Comparison of ENCODE assay signal across 1 cellular context in the genomic region with DNA sequence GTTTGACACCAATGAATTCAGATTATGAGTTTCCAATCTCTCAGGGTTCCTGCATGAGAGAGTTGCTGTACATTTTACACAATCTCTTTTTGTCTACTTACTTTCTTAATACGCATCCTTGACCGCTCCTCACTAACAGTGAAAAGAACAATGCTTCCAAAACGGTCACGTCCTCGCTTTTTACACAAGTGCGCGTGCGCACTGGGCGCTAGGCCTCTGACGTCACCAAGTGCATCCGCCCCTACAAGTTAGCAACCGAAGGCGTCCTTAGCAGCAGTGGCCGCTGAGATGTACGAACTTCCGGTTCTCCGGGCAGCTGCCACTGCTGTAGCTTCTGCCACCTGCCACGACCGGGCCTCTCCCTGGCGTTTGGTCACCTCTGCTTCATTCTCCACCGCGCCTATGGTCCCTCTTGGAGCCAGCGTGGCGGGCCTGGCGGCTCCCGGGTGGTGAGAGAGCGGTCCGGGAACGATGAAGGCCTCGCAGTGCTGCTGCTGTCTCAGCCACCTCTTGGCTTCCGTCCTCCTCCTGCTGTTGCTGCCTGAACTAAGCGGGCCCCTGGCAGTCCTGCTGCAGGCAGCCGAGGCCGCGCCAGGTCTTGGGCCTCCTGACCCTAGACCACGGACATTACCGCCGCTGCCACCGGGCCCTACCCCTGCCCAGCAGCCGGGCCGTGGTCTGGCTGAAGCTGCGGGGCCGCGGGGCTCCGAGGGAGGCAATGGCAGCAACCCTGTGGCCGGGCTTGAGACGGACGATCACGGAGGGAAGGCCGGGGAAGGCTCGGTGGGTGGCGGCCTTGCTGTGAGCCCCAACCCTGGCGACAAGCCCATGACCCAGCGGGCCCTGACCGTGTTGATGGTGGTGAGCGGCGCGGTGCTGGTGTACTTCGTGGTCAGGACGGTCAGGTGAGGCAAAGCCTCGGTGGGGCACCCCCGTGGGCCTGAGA.
TF ChIP-seq lines count a peak whose summit lies in the region.

A gene (plus strand): TSS at position 315 of the 946 bp plus-strand sequence. CDS start 157 bp downstream, at position 472.

TF ChIP-seq in GM23338, 12 proteins besides CTCF, POLR2A, EP300 and RAD21 (continued from another document):
- TF ChIP-seq, protein P1, sequence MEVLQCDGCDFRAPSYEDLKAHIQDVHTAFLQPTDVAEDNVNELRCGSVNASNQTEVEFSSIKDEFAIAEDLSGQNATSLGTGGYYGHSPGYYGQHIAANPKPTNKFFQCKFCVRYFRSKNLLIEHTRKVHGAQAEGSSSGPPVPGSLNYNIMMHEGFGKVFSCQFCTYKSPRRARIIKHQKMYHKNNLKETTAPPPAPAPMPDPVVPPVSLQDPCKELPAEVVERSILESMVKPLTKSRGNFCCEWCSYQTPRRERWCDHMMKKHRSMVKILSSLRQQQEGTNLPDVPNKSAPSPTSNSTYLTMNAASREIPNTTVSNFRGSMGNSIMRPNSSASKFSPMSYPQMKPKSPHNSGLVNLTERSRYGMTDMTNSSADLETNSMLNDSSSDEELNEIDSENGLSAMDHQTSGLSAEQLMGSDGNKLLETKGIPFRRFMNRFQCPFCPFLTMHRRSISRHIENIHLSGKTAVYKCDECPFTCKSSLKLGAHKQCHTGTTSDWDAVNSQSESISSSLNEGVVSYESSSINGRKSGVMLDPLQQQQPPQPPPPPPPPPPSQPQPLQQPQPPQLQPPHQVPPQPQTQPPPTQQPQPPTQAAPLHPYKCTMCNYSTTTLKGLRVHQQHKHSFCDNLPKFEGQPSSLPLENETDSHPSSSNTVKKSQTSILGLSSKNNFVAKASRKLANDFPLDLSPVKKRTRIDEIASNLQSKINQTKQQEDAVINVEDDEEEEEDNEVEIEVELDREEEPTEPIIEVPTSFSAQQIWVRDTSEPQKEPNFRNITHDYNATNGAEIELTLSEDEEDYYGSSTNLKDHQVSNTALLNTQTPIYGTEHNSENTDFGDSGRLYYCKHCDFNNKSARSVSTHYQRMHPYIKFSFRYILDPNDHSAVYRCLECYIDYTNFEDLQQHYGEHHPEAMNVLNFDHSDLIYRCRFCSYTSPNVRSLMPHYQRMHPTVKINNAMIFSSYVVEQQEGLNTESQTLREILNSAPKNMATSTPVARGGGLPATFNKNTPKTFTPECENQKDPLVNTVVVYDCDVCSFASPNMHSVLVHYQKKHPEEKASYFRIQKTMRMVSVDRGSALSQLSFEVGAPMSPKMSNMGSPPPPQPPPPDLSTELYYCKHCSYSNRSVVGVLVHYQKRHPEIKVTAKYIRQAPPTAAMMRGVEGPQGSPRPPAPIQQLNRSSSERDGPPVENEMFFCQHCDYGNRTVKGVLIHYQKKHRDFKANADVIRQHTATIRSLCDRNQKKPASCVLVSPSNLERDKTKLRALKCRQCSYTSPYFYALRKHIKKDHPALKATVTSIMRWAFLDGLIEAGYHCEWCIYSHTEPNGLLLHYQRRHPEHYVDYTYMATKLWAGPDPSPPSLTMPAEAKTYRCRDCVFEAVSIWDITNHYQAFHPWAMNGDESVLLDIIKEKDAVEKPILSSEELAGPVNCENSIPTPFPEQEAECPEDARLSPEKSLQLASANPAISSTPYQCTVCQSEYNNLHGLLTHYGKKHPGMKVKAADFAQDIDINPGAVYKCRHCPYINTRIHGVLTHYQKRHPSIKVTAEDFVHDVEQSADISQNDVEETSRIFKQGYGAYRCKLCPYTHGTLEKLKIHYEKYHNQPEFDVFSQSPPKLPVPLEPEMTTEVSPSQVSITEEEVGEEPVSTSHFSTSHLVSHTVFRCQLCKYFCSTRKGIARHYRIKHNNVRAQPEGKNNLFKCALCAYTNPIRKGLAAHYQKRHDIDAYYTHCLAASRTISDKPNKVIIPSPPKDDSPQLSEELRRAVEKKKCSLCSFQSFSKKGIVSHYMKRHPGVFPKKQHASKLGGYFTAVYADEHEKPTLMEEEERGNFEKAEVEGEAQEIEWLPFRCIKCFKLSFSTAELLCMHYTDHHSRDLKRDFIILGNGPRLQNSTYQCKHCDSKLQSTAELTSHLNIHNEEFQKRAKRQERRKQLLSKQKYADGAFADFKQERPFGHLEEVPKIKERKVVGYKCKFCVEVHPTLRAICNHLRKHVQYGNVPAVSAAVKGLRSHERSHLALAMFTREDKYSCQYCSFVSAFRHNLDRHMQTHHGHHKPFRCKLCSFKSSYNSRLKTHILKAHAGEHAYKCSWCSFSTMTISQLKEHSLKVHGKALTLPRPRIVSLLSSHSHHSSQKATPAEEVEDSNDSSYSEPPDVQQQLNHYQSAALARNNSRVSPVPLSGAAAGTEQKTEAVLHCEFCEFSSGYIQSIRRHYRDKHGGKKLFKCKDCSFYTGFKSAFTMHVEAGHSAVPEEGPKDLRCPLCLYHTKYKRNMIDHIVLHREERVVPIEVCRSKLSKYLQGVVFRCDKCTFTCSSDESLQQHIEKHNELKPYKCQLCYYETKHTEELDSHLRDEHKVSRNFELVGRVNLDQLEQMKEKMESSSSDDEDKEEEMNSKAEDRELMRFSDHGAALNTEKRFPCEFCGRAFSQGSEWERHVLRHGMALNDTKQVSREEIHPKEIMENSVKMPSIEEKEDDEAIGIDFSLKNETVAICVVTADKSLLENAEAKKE (CRISPR knock-in tag; IDR thresholded peaks at IDR 0.05), result no peak
- TF ChIP-seq CREB1 (CRISPR knock-in tag; IDR thresholded peaks at IDR 0.05; ENCODE audit: low read depth) (peak; percentile 97), ZNF114 (CRISPR knock-in tag; IDR thresholded peaks at IDR 0.05) (no peak), ZNF331 (CRISPR knock-in tag; IDR thresholded peaks at IDR 0.05; ENCODE audit: low read depth) (no peak), JUNB (IDR thresholded peaks at IDR 0.05; ENCODE audit: unreplicated experiment) (no peak), EZH2 (IDR thresholded peaks at IDR 0.05; ENCODE audit: low read depth, unreplicated experiment) (no peak)
- TF ChIP-seq, protein P2, sequence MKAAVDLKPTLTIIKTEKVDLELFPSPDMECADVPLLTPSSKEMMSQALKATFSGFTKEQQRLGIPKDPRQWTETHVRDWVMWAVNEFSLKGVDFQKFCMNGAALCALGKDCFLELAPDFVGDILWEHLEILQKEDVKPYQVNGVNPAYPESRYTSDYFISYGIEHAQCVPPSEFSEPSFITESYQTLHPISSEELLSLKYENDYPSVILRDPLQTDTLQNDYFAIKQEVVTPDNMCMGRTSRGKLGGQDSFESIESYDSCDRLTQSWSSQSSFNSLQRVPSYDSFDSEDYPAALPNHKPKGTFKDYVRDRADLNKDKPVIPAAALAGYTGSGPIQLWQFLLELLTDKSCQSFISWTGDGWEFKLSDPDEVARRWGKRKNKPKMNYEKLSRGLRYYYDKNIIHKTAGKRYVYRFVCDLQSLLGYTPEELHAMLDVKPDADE (IDR thresholded peaks at IDR 0.05), result 0 out of 2 replicates have a peak, but pooled peaks have one; percentile 24
